Comparison of ENCODE assay signal across 28 cellular contexts in the genomic region with DNA sequence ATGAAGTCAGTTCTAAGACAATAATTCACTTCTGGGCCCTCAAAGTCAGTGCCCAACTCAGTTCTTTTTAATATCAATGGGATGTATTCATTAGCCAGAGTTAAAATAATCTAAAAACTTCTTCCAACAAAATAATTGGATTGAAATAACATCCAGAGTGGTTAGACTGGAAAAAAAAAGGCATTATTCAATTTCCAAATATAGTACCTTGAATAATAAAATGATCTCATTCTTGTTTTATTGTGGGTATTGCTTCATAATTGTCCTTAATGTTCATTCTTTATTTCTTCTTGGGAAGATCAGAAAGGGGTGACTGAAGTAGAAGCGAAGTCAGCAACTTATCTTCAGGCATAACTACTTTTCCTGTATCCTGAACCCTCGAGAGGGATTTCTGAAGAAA.
"Had no signal": no experiment of that assay in that cellular context is flagged by ENCODE, and none has a peak within 500 bp of the region (broad histone marks: within the 10 kb centered on the region; RNA-seq: fewer than 3 reads in every experiment).

No MANE protein-coding gene starts in this region.

- H3K27ac ChIP-seq: ascending aorta, brain microvascular endothelial cell, gastrocnemius medialis, left lung, lower lobe of right lung, neutrophil, stomach, suprapubic skin, tibial artery had no signal

- H3K4me3 ChIP-seq: ascending aorta, gastrocnemius medialis, left lung, lower lobe of right lung, smooth muscle cell, stomach, suprapubic skin, tibial artery had no signal

- DNase-seq: activated CD4-positive, alpha-beta memory T cell treated with anti-CD3 and anti-CD28 coated beads for 36 hours; activated CD4-positive, alpha-beta T cell treated with anti-CD3 and anti-CD28 coated beads, Interleukin-2, amount 10 ng/mL, durations not matched to agents 24 days and 14 days; activated CD4-positive, CD25-positive, alpha-beta regulatory T cell treated with anti-CD3 and anti-CD28 coated beads, Interleukin-2, amount 50 U/mL, for 72 hours; activated CD8-positive, alpha-beta memory T cell treated with anti-CD3 and anti-CD28 coated beads, Interleukin-2, amount 50 U/mL, for 4 hours; activated effector memory CD4-positive, alpha-beta T cell treated with anti-CD3 and anti-CD28 coated beads, Interleukin-2, amount 50 U/mL, for 16 hours; activated naive CD4-positive, alpha-beta T cell treated with anti-CD3 and anti-CD28 coated beads for 36 hours; activated naive CD8-positive, alpha-beta T cell treated with anti-CD3 and anti-CD28 coated beads for 36 hours; activated T-cell treated with anti-CD3 and anti-CD28 coated beads, Interleukin-2, amount 50 U/mL, for 1 hour; brain microvascular endothelial cell; gastrocnemius medialis; glutamatergic neuron; left lung; lower lobe of right lung; mesenchymal stem cell; stimulated activated CD4-positive, alpha-beta T cell treated with anti-CD3 and anti-CD28 coated beads, Interleukin-1b, Interleukin-23, amount 100 ng/mL, for 48 hours; stimulated activated naive B cell treated with anti-CD40 and anti-IgM and Interleukin-4, amounts not matched to agents 10 μg/mL and 1 μg/mL and 100 μg/mL, for 72 hours; stomach; T-helper 2 cell; tibial artery had no signal

- FAIRE-seq: endothelial cell of umbilical vein, islet of Langerhans had no signal

- H3K4me1 ChIP-seq: ascending aorta, gastrocnemius medialis, left lung, lower lobe of right lung, stomach, tibial artery had no signal

- H3K9me3 ChIP-seq: ascending aorta, gastrocnemius medialis, left lung, lower lobe of right lung, neutrophil, stomach, suprapubic skin, tibial artery had no signal

- H3K4me2 ChIP-seq: smooth muscle cell had no signal

- H3K27me3 ChIP-seq: ascending aorta, brain microvascular endothelial cell, gastrocnemius medialis, left lung, neutrophil, stomach, suprapubic skin, tibial artery had no signal

- ATAC-seq: esophagus mucosa; gastrocnemius medialis; left lung; lower lobe of right lung; natural killer cell treated with Interleukin-12 subunit alpha and Interleukin-12 subunit beta and Interleukin-15 and Interleukin-18, amount 100 ng/mL, for 72 hours; sciatic nerve; stimulated activated naive B cell treated with anti-CD40 and anti-IgM and Interleukin-4, amounts not matched to agents 10 μg/mL and 1 μg/mL and 100 μg/mL, for 72 hours had no signal

- H3K36me3 ChIP-seq: ascending aorta, brain microvascular endothelial cell, gastrocnemius medialis, left lung, lower lobe of right lung, neutrophil, stomach, suprapubic skin, tibial artery had no signal
